In the genomic region with DNA sequence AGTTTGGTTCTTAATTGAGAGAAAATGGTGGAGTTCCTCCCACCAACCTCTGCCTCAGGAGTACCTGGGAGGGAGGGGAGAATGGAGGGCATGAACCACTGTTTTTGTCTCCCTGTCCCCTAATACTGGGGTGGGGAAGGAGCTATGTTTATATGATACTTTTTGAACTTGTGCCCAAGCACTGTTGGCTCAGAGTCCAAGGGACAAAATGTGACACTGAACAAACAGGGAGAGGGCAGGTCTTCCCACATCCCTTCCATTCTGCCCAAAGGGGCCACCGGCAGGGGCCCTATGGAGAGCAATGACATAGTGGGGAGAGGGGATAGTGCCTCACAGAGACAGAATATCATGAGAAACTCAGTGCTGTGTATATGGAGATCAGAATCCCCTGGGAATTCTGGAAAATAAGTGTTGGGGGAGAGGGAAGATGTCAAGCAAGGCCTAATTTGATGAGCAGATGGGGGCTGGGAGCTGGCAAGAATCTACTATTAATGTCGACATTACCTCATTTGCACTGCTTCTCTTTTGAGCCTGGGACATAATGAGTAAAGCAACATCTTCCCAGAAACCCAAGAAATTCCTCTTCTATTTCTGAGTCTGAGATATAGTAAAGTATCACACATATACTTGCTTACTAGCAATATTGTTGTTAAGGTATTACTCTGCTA, we compare ENCODE assay signal across 18 cellular contexts.
DNase-seq lines count a peak whose midpoint lies in the region; ATAC-seq and TF ChIP-seq lines count a peak whose summit lies in the region.
"Had no signal": no experiment of that assay in that cellular context is flagged by ENCODE, and none has a peak within 500 bp of the region (broad histone marks: within the 10 kb centered on the region; RNA-seq: fewer than 3 reads in every experiment).

No MANE protein-coding gene starts in this region.

- no peak overlapping the region for H3K4me3 Mint-ChIP-seq in endodermal cell
- H3K4me3 Mint-ChIP-seq: CD4-positive, alpha-beta T cell; T-cell had no signal

- no peaks in the 10 kb centered on the region for H3K9me3 ChIP-seq in endodermal cell (ENCODE audit: control insufficient read depth, low read length)
- no peaks in the 10 kb centered on the region for H3K9me3 ChIP-seq in right lobe of liver

- H3K36me3 ChIP-seq in endodermal cell (ENCODE audit: control insufficient read depth, insufficient read depth, low read length) (no peaks in the 10 kb centered on the region), right lobe of liver (no peaks in the 10 kb centered on the region)

- H3K9me3 Mint-ChIP-seq in endodermal cell = no peaks in the 10 kb centered on the region
- H3K9me3 Mint-ChIP-seq: CD4-positive, alpha-beta T cell; T-cell had no signal

- peak; percentile 87 to 93 (median 92) for ATAC-seq in right lobe of liver
- ATAC-seq in stimulated activated naive CD8-positive, alpha-beta T cell treated with anti-CD3 and anti-CD28 coated beads, Interleukin-15, Interleukin-2, amounts not matched to agents 100 U/mL and 50 U/mL, for 24 hours = no peak
- ATAC-seq: SK-N-SH treated with all-trans-retinoic acid at 6 μM for 48 hours, T-cell had no signal

- H3K27me3 ChIP-seq in endodermal cell (ENCODE audit: control insufficient read depth, insufficient read depth, low read length, poor library complexity, severe bottlenecking) (no peaks in the 10 kb centered on the region), right lobe of liver (no peaks in the 10 kb centered on the region)

- H3K27ac ChIP-seq in 22Rv1 (peak overlapping the region; percentile 49), endodermal cell (ENCODE audit: low read depth, low read length) (no peak overlapping the region), right lobe of liver (peak overlapping the region in 1 of 3 donors; percentile 27)

- H3K36me3 Mint-ChIP-seq in endodermal cell (ENCODE audit: low read depth) = no peaks in the 10 kb centered on the region
- H3K36me3 Mint-ChIP-seq: T-cell had no signal

- peaks cover 28% of the 10 kb centered on the region for H3K4me1 Mint-ChIP-seq in endodermal cell
- H3K4me1 Mint-ChIP-seq: T-cell had no signal

- intact Hi-C loops in right lobe of liver (cut with DNase I) = no loop called here

- H3K4me3 ChIP-seq in endodermal cell (ENCODE audit: low read length) = no peak overlapping the region
- H3K4me3 ChIP-seq in right lobe of liver = no peak overlapping the region

- no peak for TF ChIP-seq POLR2A in right lobe of liver (IDR thresholded peaks at IDR 0.05)

- 94 to 100% methylated on average over 1 to 2 of the region's 2 CpGs for WGBS in endodermal cell (ENCODE audit: insufficient coverage in 1 of 2, insufficient read length in 1 of 2), 2 experiments
- WGBS in right lobe of liver (ENCODE audit: insufficient coverage, low coverage, low lambda C conversion rate, missing lambda C conversion rate) = 20% methylated on average over 2 of the region's 2 CpGs

- H3K27me3 Mint-ChIP-seq in endodermal cell (ENCODE audit: insufficient read depth) = no peaks in the 10 kb centered on the region
- H3K27me3 Mint-ChIP-seq: T-cell had no signal

- H3K4me1 ChIP-seq in endodermal cell (ENCODE audit: control insufficient read depth, insufficient read depth, low read length) = peaks cover 2% of the 10 kb centered on the region
- H3K4me1 ChIP-seq in right lobe of liver = peaks cover 0 to 17% (median 6%) of the 10 kb centered on the region in 4 donors

- DNase-seq in HuH-7.5 (ENCODE audit: low spot score) (peak; percentile 43), endodermal cell (no peak), right lobe of liver (peak in 1 of 3 donors; percentile 52), RKO (ENCODE audit: low spot score) (no peak), DMS53 treated with DMSO at 0.1 percent for 48 hours (lab: John Stamatoyannopoulos, UW; ENCODE audit: unreplicated experiment) (no peak), NCI-H187 (lab: John Stamatoyannopoulos, UW) (no peak)
- no peak for DNase-seq in stimulated activated naive CD8-positive, alpha-beta T cell treated with anti-CD3 and anti-CD28 coated beads, Interleukin-15, Interleukin-2, amounts not matched to agents 100 U/mL and 50 U/mL, for 24 hours
- DNase-seq: CD4-positive, alpha-beta T cell; COR-L47; MM.1S; NCI-H1048; NCI-H1436 treated with DMSO at 0.1 percent for 48 hours; NCI-H2029; NCI-H526; NK-92 treated with Interleukin-12 subunit alpha and Interleukin-12 subunit beta, amount 100 ng/mL, for 24 hours; T-cell had no signal

- H3K27ac Mint-ChIP-seq in endodermal cell = peak overlapping the region; percentile 27
- H3K27ac Mint-ChIP-seq: CD4-positive, alpha-beta T cell; T-cell had no signal

- TF ChIP-seq CTCF in 22Rv1 (IDR thresholded peaks at IDR 0.05) = no peak
- TF ChIP-seq CTCF in endodermal cell (conservative IDR thresholded peaks at IDR 0.05) = no peak
- TF ChIP-seq CTCF in right lobe of liver (IDR thresholded peaks at IDR 0.05) = no peak

- H3K9ac ChIP-seq in endodermal cell (ENCODE audit: extremely low read depth, low read length, poor library complexity, severe bottlenecking) = no peak overlapping the region
